Comparison of ENCODE assay signal across 23 cellular contexts in genomic region chr12:3187846-3188755, GRCh38.
DNase-seq lines count a peak whose midpoint lies in the region; FAIRE-seq and TF ChIP-seq lines count a peak whose summit lies in the region.
"Had no signal": no experiment of that assay in that cellular context is flagged by ENCODE, and none has a peak within 500 bp of the region (broad histone marks: within the 10 kb centered on the region; RNA-seq: fewer than 3 reads in every experiment).

No MANE protein-coding gene starts in this region.

- no peak overlapping the region for H3K9ac ChIP-seq in BLaER1

- H3K4me3 ChIP-seq in BLaER1 (no peak overlapping the region), bronchial epithelial cell (ENCODE audit: low read depth, low read length) (no peak overlapping the region)
- H3K4me3 ChIP-seq: ascending aorta, Peyer's patch, prostate gland, SJSA1, tibial artery had no signal

- peaks cover 59% of the 10 kb centered on the region for H3K4me1 ChIP-seq in BLaER1
- H3K4me1 ChIP-seq: Peyer's patch, prostate gland had no signal

- H4K20me1 ChIP-seq in BLaER1 = peaks cover 84% of the 10 kb centered on the region

- TF ChIP-seq CTCF in bronchial epithelial cell (IDR thresholded peaks at IDR 0.05; ENCODE audit: insufficient read depth, low read length, severe bottlenecking) = no peak

- H3K4me2 ChIP-seq in BLaER1 = peak overlapping the region; percentile 58

- DNase-seq in DMS153 (lab: John Stamatoyannopoulos, UW) (peak; percentile 55), DMS153 treated with DMSO at 0.1 percent for 48 hours (lab: John Stamatoyannopoulos, UW; ENCODE audit: unreplicated experiment) (no peak), NCI-H510A treated with DMSO at 0.1 percent for 48 hours (lab: John Stamatoyannopoulos, UW) (peak; percentile 76), bronchial epithelial cell (ENCODE audit: low read depth) (no peak), NCI-H446 treated with DMSO at 0.1 percent for 48 hours (lab: John Stamatoyannopoulos, UW) (no peak), superior temporal gyrus (ENCODE audit: extremely low spot score) (no peak)
- no peak for DNase-seq in stimulated activated CD4-positive, alpha-beta T cell treated with anti-CD3 and anti-CD28 coated beads, Interleukin-2, amount 100 ng/mL, for 24 hours
- DNase-seq: activated CD4-positive, alpha-beta memory T cell treated with anti-CD3 and anti-CD28 coated beads for 36 hours; activated CD8-positive, alpha-beta memory T cell treated with anti-CD3 and anti-CD28 coated beads, Interleukin-2, amount 50 U/mL, for 48 hours; DMS 273 treated with DMSO at 0.1 percent for 48 hours; foreskin fibroblast; H7; naive B cell; NCI-H1048; Peyer's patch; T-helper 1 cell; tibial artery had no signal

- H3K36me3 ChIP-seq in BLaER1 (no peaks in the 10 kb centered on the region), bronchial epithelial cell (ENCODE audit: control insufficient read depth, insufficient read depth, low read length) (no peaks in the 10 kb centered on the region)
- H3K36me3 ChIP-seq: ascending aorta, Peyer's patch, prostate gland, SJSA1, tibial artery had no signal

- H3K27me3 ChIP-seq in BLaER1 (no peaks in the 10 kb centered on the region), bronchial epithelial cell (ENCODE audit: control insufficient read depth, insufficient read depth, low read length) (no peaks in the 10 kb centered on the region)
- H3K27me3 ChIP-seq: ascending aorta, Peyer's patch, SJSA1, tibial artery had no signal

- FAIRE-seq in bronchial epithelial cell (lab: Jason Lieb, UNC) = peak; percentile 58
- FAIRE-seq: G401.6 had no signal

- H3K27ac ChIP-seq in BLaER1 = no peak overlapping the region
- H3K27ac ChIP-seq: 22Rv1, ascending aorta, Peyer's patch, prostate gland, SJSA1 had no signal

- no peaks in the 10 kb centered on the region for H3K9me3 ChIP-seq in BLaER1
- H3K9me3 ChIP-seq: ascending aorta, Peyer's patch, prostate gland, SJSA1, tibial artery had no signal

Comparison
In these comparisons a context has a peak if more than half of its experiments do, and no peak if none do; other contexts are left out.
1. DNase-seq: peak in DMS153 (single experiment) and NCI-H510A treated with DMSO at 0.1 percent for 48 hours (single experiment); none in DMS153 treated with DMSO at 0.1 percent for 48 hours (single experiment), bronchial epithelial cell (single experiment), NCI-H446 treated with DMSO at 0.1 percent for 48 hours (single experiment), superior temporal gyrus (single experiment) and stimulated activated CD4-positive, alpha-beta T cell treated with anti-CD3 and anti-CD28 coated beads, Interleukin-2, amount 100 ng/mL, for 24 hours (0 of 2).